In genomic region chr11:111601636-111601978, GRCh38 we compare ENCODE assay signal across 8 cellular contexts. TPM values are rescaled to one million over a fixed set of nuclear protein-coding genes. Genes with fewer than 3 reads are reported as not detected.
A peak's percentile ranks its signal among the peaks of the same experiment; 100 is the strongest.
DNase-seq lines count a peak whose midpoint lies in the region; ATAC-seq and TF ChIP-seq lines count a peak whose summit lies in the region.

No MANE protein-coding gene starts in this region.

- no peak for TF ChIP-seq RAD21 in SK-N-SH (IDR thresholded peaks at IDR 0.05; ENCODE audit: low read length)

- no peaks in the 10 kb centered on the region for H3K9me3 ChIP-seq in SK-N-SH

- peaks cover 6 to 13% of the 10 kb centered on the region in 2 experiments; a peak in 3 of 4 replicates for H3K4me1 ChIP-seq in SK-N-SH (ENCODE audit: control insufficient read depth in 1 of 2, insufficient read depth in 2 of 2, low read depth in 1 of 2, low read length in 1 of 2)
- peaks cover 7% of the 10 kb centered on the region for H3K4me1 ChIP-seq in rectal smooth muscle tissue (ENCODE audit: control insufficient read depth, insufficient read depth, low read length)

- H3K4me3 ChIP-seq in GM12864 (ENCODE audit: low read depth, low read length) (peak overlapping the region; percentile 81), SK-N-SH (ENCODE audit: low read depth in 2 of 2, low read length in 1 of 2) (peak overlapping the region; percentile 40 to 62), fibroblast of mammary gland (ENCODE audit: control insufficient read depth, low read depth, low read length) (peak overlapping the region; percentile 49), rectal smooth muscle tissue (ENCODE audit: low read length) (peak overlapping the region; percentile 68)

- CTCF ChIA-PET in SK-N-SH (lab: Yijun Ruan, JAX), result interaction anchor here (0.7 to 4.7 kb wide), 12 partner anchors 9 to 245 kb away, joined by 3 to 184 read pairs (median 5); partner anchors contain the start of gene PPP2R1B

- no peak for ATAC-seq in HG03378 (IDR thresholded peaks at IDR 0.05; ENCODE audit: unreplicated experiment)

- TF ChIP-seq EP300 in SK-N-SH (IDR thresholded peaks at IDR 0.05; ENCODE audit: borderline replicate concordance in 1 of 2, low read depth in 1 of 2, low read length in 1 of 2), result no peak

- H3F3A ChIP-seq in SK-N-SH (replicated peaks; ENCODE audit: insufficient read depth), result peaks cover 12% of the 10 kb centered on the region

- H3K36me3 ChIP-seq in SK-N-SH (replicated peaks in 1 of 2; ENCODE audit: control insufficient read depth in 1 of 2, insufficient read depth in 2 of 2, low read length in 1 of 2) (no peaks in the 10 kb centered on the region), rectal smooth muscle tissue (ENCODE audit: control insufficient read depth, insufficient read depth, low read length) (no peaks in the 10 kb centered on the region)

- H3K27ac ChIP-seq in SK-N-SH (ENCODE audit: low read depth in 2 of 2, low read length in 1 of 2) (peak overlapping the region; percentile 22 to 56; a peak in 3 of 4 replicates), rectal smooth muscle tissue (ENCODE audit: low read depth, low read length) (peak overlapping the region; percentile 96)

- no peaks in the 10 kb centered on the region for H3K9me2 ChIP-seq in SK-N-SH

- H3K9ac ChIP-seq in SK-N-SH, result peak overlapping the region; percentile 63; the same call in 1 of the 2 replicates
- H3K9ac ChIP-seq in rectal smooth muscle tissue (ENCODE audit: low read length), result peak overlapping the region; percentile 3

- peaks cover 40% of the 10 kb centered on the region for H3K79me2 ChIP-seq in SK-N-SH (ENCODE audit: insufficient read depth)

- POLR2A ChIA-PET in SK-N-SH (lab: Yijun Ruan, JAX), result interaction anchor here (0.5 kb wide), 1 partner anchor 295 kb away, joined by 3 read pairs; no protein-coding TSS in a partner anchor

- peaks cover 24% of the 10 kb centered on the region; the same call in 1 of the 2 replicates for H4K20me1 ChIP-seq in SK-N-SH (ENCODE audit: insufficient read depth)

- no peaks in the 10 kb centered on the region for H3K27me3 ChIP-seq in SK-N-SH (ENCODE audit: insufficient read depth)
- no peaks in the 10 kb centered on the region for H3K27me3 ChIP-seq in rectal smooth muscle tissue (ENCODE audit: control insufficient read depth, insufficient read depth, low read length)

- TF ChIP-seq CTCF in GM12864 (IDR thresholded peaks at IDR 0.05; ENCODE audit: low read depth, low read length, missing control alignments) (no peak), SK-N-SH (IDR thresholded peaks at IDR 0.05) (no peak), fibroblast of mammary gland (conservative IDR thresholded peaks at IDR 0.05; ENCODE audit: control insufficient read depth, insufficient read depth, low read depth, low read length) (no peak)

- DNase-seq in GM12864 (ENCODE audit: low read depth) (no peak), SK-N-SH (no peak), fibroblast of mammary gland (ENCODE audit: low read depth) (no peak), hepatic stellate cell (ENCODE audit: low spot score) (no peak), NK-92 (lab: John Stamatoyannopoulos, UW; ENCODE audit: unreplicated experiment) (no peak)
- no peak for DNase-seq in stimulated activated CD4-positive, alpha-beta T cell treated with anti-CD3 and anti-CD28 coated beads, Interleukin-4, amount 100 ng/mL, for 24 hours

- H2AFZ ChIP-seq in SK-N-SH (ENCODE audit: low read depth), result peak overlapping the region; percentile 98

- WGBS in SK-N-SH (ENCODE audit: low lambda C conversion rate), result 38% methylated on average over 9 of the region's 9 CpGs

- peak overlapping the region; percentile 82 for H3K4me2 ChIP-seq in SK-N-SH

TF ChIP-seq in SK-N-SH, 30 proteins besides CTCF, POLR2A, EP300 and RAD21:
- TF ChIP-seq MXI1 (IDR thresholded peaks at IDR 0.05; ENCODE audit: low read depth, low read length), result no peak; the same call in 1 of the 2 replicates
- TF ChIP-seq NRF1 (IDR thresholded peaks at IDR 0.05; ENCODE audit: low read depth, low read length), result no peak
- TF ChIP-seq RCOR1 (IDR thresholded peaks at IDR 0.05; ENCODE audit: low read length), result no peak
- TF ChIP-seq RFX5 (IDR thresholded peaks at IDR 0.05; ENCODE audit: low read length), result no peak
- TF ChIP-seq EZH2phosphoT487 (IDR thresholded peaks at IDR 0.05; ENCODE audit: borderline replicate concordance, low read depth), result no peak
- TF ChIP-seq PBX3 (IDR thresholded peaks at IDR 0.05), result no peak
- TF ChIP-seq JUND (IDR thresholded peaks at IDR 0.05), result no peak
- no peak for TF ChIP-seq SIN3A (IDR thresholded peaks at IDR 0.05; ENCODE audit: borderline replicate concordance, low read depth, low read length)
- TF ChIP-seq MAX (IDR thresholded peaks at IDR 0.05; ENCODE audit: low read depth), result no peak
- TF ChIP-seq SMC3 (IDR thresholded peaks at IDR 0.05; ENCODE audit: low read depth, low read length), result no peak
- no peak for TF ChIP-seq FOSL2 (IDR thresholded peaks at IDR 0.05; ENCODE audit: borderline replicate concordance, low read depth)
- TF ChIP-seq ELF1 (IDR thresholded peaks at IDR 0.05), result no peak
- no peak for TF ChIP-seq GABPA (IDR thresholded peaks at IDR 0.05; ENCODE audit: low read depth)
- no peak for TF ChIP-seq YY1 (IDR thresholded peaks at IDR 0.05; ENCODE audit: low read depth)
- no peak for TF ChIP-seq USF1 (IDR thresholded peaks at IDR 0.05; ENCODE audit: borderline replicate concordance, low read depth)
- TF ChIP-seq FOXM1 (IDR thresholded peaks at IDR 0.05; ENCODE audit: low read depth), result no peak
- no peak for TF ChIP-seq RXRA (IDR thresholded peaks at IDR 0.05; ENCODE audit: borderline replicate concordance, low read depth)

RNA-seq across cellular contexts. Expression of gene SIK2, which starts 0.6 kb away (rescaled TPM):
- polyA plus RNA-seq in SK-N-SH (2012; rRNA removed), result 8.9 and 9.7 TPM in 2 replicates
- 6.1 and 6.8 TPM in 2 replicates for polyA plus RNA-seq in SK-N-SH (2012; cell fraction: cytosol; rRNA removed)
- 12.6 and 16.1 TPM in 2 replicates for polyA plus RNA-seq in SK-N-SH (2012; cell fraction: nucleus; rRNA removed)
